ENCODE assay signal across 34 cellular contexts in genomic region chr13:91758724-91759123, GRCh38.
A peak's percentile ranks its signal among the peaks of the same experiment; 100 is the strongest.
DNase-seq lines count a peak whose midpoint lies in the region; ATAC-seq, FAIRE-seq and TF ChIP-seq lines count a peak whose summit lies in the region.
"Had no signal": no experiment of that assay in that cellular context is flagged by ENCODE, and none has a peak within 500 bp of the region (broad histone marks: within the 10 kb centered on the region; RNA-seq: fewer than 3 reads in every experiment).

No MANE protein-coding gene starts in this region.

- no peak overlapping the region for H3K18ac ChIP-seq in H1 (ENCODE audit: extremely low read depth, low read length)

- FAIRE-seq in K562 (lab: Jason Lieb, UNC) (no peak), H1 (lab: Jason Lieb, UNC) (no peak)
- FAIRE-seq: A204.1, A549, D721Med had no signal

- CTCF ChIA-PET in CD8-positive, alpha-beta T cell (lab: Charles Lee): no interaction called here
- CTCF ChIA-PET in K562 (lab: Yijun Ruan, JAX; ENCODE audit: low intra/inter-chr PET ratio): no interaction called here
- CTCF ChIA-PET in H1 (lab: Charles Lee; ENCODE audit: partially characterized antibody): interaction anchor here (1.0 kb wide), 1 partner anchor 19 kb away, joined by 3 read pairs; no protein-coding TSS in a partner anchor

- no peak overlapping the region for H3K14ac ChIP-seq in H1 (ENCODE audit: insufficient read length)

- no peak overlapping the region for H2BK20ac ChIP-seq in H1 (ENCODE audit: low read length)

- H3K27me3 ChIP-seq in CD8-positive, alpha-beta T cell (ENCODE audit: insufficient read depth, low read length): no peaks in the 10 kb centered on the region
- H3K27me3 ChIP-seq in K562 (ENCODE audit: control insufficient read depth in 2 of 2, insufficient read depth in 2 of 2, low read length in 2 of 2) (no peaks in the 10 kb centered on the region), H1 (replicated peaks in 1 of 4; ENCODE audit: control insufficient read depth in 3 of 4, extremely low read depth in 1 of 4, insufficient read depth in 3 of 4, low read length in 3 of 4) (no peaks in the 10 kb centered on the region)
- H3K27me3 ChIP-seq: BE2C; BLaER1; BLaER1 treated with 17β-estradiol and CSF1 and Interleukin-3, amounts not matched to agents 10 nM and 100 nM had no signal

- H3K9me3 Mint-ChIP-seq in CD8-positive, alpha-beta T cell: no peaks in the 10 kb centered on the region
- H3K9me3 Mint-ChIP-seq: CD4-positive, alpha-beta T cell had no signal

- H3K79me1 ChIP-seq in H1 (ENCODE audit: low read depth, low read length): no peaks in the 10 kb centered on the region

- no peak for TF ChIP-seq POLR2A in K562 (conservative IDR thresholded peaks at IDR 0.05)
- TF ChIP-seq POLR2A in H1 (IDR thresholded peaks at IDR 0.05; ENCODE audit: control extremely low read depth in 1 of 2, low read depth in 2 of 2, low read length in 2 of 2): no peak

- no peak overlapping the region for H3K27ac ChIP-seq in CD8-positive, alpha-beta T cell (ENCODE audit: low read depth, low read length)
- H3K27ac ChIP-seq in K562 (ENCODE audit: extremely low read depth, low read depth, low read length) (no peak overlapping the region), H1 (ENCODE audit: low read depth, low read length) (no peak overlapping the region)
- H3K27ac ChIP-seq: 22Rv1; A549; BLaER1; BLaER1 treated with 17β-estradiol and CSF1 and Interleukin-3, amounts not matched to agents 10 nM and 100 nM; C4-2B had no signal

- peak overlapping the region; percentile 14 for H3K27ac Mint-ChIP-seq in CD8-positive, alpha-beta T cell
- H3K27ac Mint-ChIP-seq: B cell; CD14-positive monocyte; CD4-positive, alpha-beta memory T cell; CD4-positive, alpha-beta T cell; CD4-positive, CD25-positive, alpha-beta regulatory T cell; CD8-positive, alpha-beta memory T cell had no signal

- POLR2A ChIA-PET in CD8-positive, alpha-beta T cell (lab: Charles Lee): no interaction called here
- POLR2A ChIA-PET in K562 (lab: Yijun Ruan, JAX) (interaction anchor here (1.0 kb wide), 1 partner anchor 43 kb away, joined by 3 read pairs; no protein-coding TSS in a partner anchor), H1 (lab: Charles Lee; ENCODE audit: partially characterized antibody) (no interaction called here)

- H2AFZ ChIP-seq in K562 (ENCODE audit: low read depth, low read length): no peak overlapping the region
- peak overlapping the region; percentile 8; the same call in 1 of the 2 replicates for H2AFZ ChIP-seq in H1 (ENCODE audit: low read length)

- no peak overlapping the region for H2BK120ac ChIP-seq in H1 (replicated peaks; ENCODE audit: low read depth, low read length)

- no peak overlapping the region for H3K4me2 ChIP-seq in K562 (ENCODE audit: insufficient read depth, low read length)
- no peak overlapping the region for H3K4me2 ChIP-seq in H1 (ENCODE audit: insufficient read depth in 1 of 2, low read depth in 2 of 2, low read length in 2 of 2)
- H3K4me2 ChIP-seq: A549; BLaER1; BLaER1 treated with 17β-estradiol and CSF1 and Interleukin-3, amounts not matched to agents 10 nM and 100 nM had no signal

- H3K9ac ChIP-seq in K562 (ENCODE audit: insufficient read depth in 1 of 2, low read depth in 2 of 2, low read length in 2 of 2) (no peak overlapping the region), H1 (replicated peaks in 1 of 4; ENCODE audit: extremely low read depth in 1 of 4, low read depth in 3 of 4, low read length in 3 of 4) (no peak overlapping the region)
- H3K9ac ChIP-seq: BLaER1; BLaER1 treated with 17β-estradiol and CSF1 and Interleukin-3, amounts not matched to agents 10 nM and 100 nM had no signal

- intact Hi-C loops in CD8-positive, alpha-beta T cell (cut with DNase I, micrococcal nuclease): no loop called here
- intact Hi-C loops in K562 (cut with micrococcal nuclease): no loop called here

- no peaks in the 10 kb centered on the region for H3K4me1 Mint-ChIP-seq in CD8-positive, alpha-beta T cell (ENCODE audit: low read depth)
- H3K4me1 Mint-ChIP-seq: B cell; CD14-positive monocyte; CD4-positive, alpha-beta memory T cell; CD4-positive, CD25-positive, alpha-beta regulatory T cell; CD8-positive, alpha-beta memory T cell had no signal

- ATAC-seq in CD8-positive, alpha-beta T cell: no peak
- ATAC-seq in K562 (no peak), HG03159 (IDR thresholded peaks at IDR 0.05; ENCODE audit: unreplicated experiment) (no peak), GM19463 (IDR thresholded peaks at IDR 0.05; ENCODE audit: unreplicated experiment) (no peak)
- ATAC-seq: A549 had no signal

- BruUV-seq in K562 (replicated peaks; lab: Mats Ljungman, UMichigan): no TSS peak

- no peak overlapping the region for H4K5ac ChIP-seq in H1 (ENCODE audit: insufficient read length, low read depth, low read length)

- H3K9me3 ChIP-seq in CD8-positive, alpha-beta T cell (ENCODE audit: low read length): no peaks in the 10 kb centered on the region
- H3K9me3 ChIP-seq in K562 (replicated peaks; ENCODE audit: control insufficient read depth, insufficient read depth, low read depth, low read length) (no peaks in the 10 kb centered on the region), H1 (ENCODE audit: insufficient read depth in 2 of 2, low read depth in 1 of 2, low read length in 1 of 2) (no peaks in the 10 kb centered on the region)
- H3K9me3 ChIP-seq: A549; BE2C; BLaER1; BLaER1 treated with 17β-estradiol and CSF1 and Interleukin-3, amounts not matched to agents 10 nM and 100 nM; Caco-2 had no signal

- no peak overlapping the region for H2BK15ac ChIP-seq in H1 (ENCODE audit: low read length)

- no peaks in the 10 kb centered on the region for H3K36me3 Mint-ChIP-seq in CD8-positive, alpha-beta T cell
- H3K36me3 Mint-ChIP-seq: CD14-positive monocyte; CD4-positive, alpha-beta memory T cell; CD4-positive, CD25-positive, alpha-beta regulatory T cell; CD8-positive, alpha-beta memory T cell had no signal

- TF ChIP-seq EP300 in K562 (IDR thresholded peaks at IDR 0.05; ENCODE audit: low read length) (no peak), H1 (IDR thresholded peaks at IDR 0.05; ENCODE audit: borderline replicate concordance in 1 of 2, low read depth in 2 of 2, low read length in 2 of 2) (no peak)

- no peak overlapping the region for H3K56ac ChIP-seq in H1 (replicated peaks; ENCODE audit: insufficient read length, low read depth, low read length)

- DNase-seq in CD8-positive, alpha-beta T cell: no peak
- no peak for DNase-seq in K562 (ENCODE audit: extremely low read depth in 1 of 4, low spot score in 3 of 4)
- DNase-seq in H1 (ENCODE audit: low read depth in 1 of 2, low spot score in 2 of 2): no peak
- DNase-seq in middle frontal gyrus (ENCODE audit: extremely low spot score, low spot score): no peak
- DNase-seq: 8988T; ACHN; AML-193; BE2C; C1 segment of cervical spinal cord; Caco-2; Calu3; CD4-positive, alpha-beta memory T cell; CD4-positive, alpha-beta T cell; CD4-positive, CD25-positive, alpha-beta regulatory T cell; CD8-positive, alpha-beta memory T cell; COR-L47; DMS 273 treated with DMSO at 0.1 percent for 48 hours; DMS153; DMS53; DMS79; DMS79 treated with DMSO at 0.1 percent for 48 hours; DND-41; EL had no signal

- H3K27me3 Mint-ChIP-seq in CD8-positive, alpha-beta T cell (ENCODE audit: low read depth): no peaks in the 10 kb centered on the region
- H3K27me3 Mint-ChIP-seq: B cell; CD4-positive, alpha-beta memory T cell; CD4-positive, alpha-beta T cell; CD4-positive, CD25-positive, alpha-beta regulatory T cell; CD8-positive, alpha-beta memory T cell had no signal

- in situ Hi-C loops in K562 (cut with MboI): no loop called here

- no peak overlapping the region for H4K8ac ChIP-seq in H1 (ENCODE audit: extremely low read depth, insufficient read depth, low read length)

- no peak for TF ChIP-seq CTCF in CD8-positive, alpha-beta T cell (IDR thresholded peaks at IDR 0.05)
- no peak for TF ChIP-seq CTCF in K562 (IDR thresholded peaks at IDR 0.05 in 2 of 3, conservative IDR thresholded peaks at IDR 0.05 in 1 of 3; ENCODE audit: insufficient read depth in 2 of 3, low read depth in 1 of 3, low read length in 3 of 3)
- no peak for TF ChIP-seq CTCF in H1 (IDR thresholded peaks at IDR 0.05; ENCODE audit: control extremely low read depth in 1 of 3, insufficient read depth in 1 of 3, low read depth in 1 of 3, low read length in 3 of 3)

- no peak overlapping the region for H2AK5ac ChIP-seq in H1 (ENCODE audit: low read depth, low read length)

- H3K79me2 ChIP-seq in K562 (ENCODE audit: control insufficient read depth, insufficient read depth, low read length): no peaks in the 10 kb centered on the region
- no peaks in the 10 kb centered on the region for H3K79me2 ChIP-seq in H1 (ENCODE audit: control insufficient read depth in 1 of 2, insufficient read depth in 2 of 2, low read length in 2 of 2)

- H3K36me3 ChIP-seq in CD8-positive, alpha-beta T cell (ENCODE audit: insufficient read depth, low read length): no peaks in the 10 kb centered on the region
- H3K36me3 ChIP-seq in K562 (ENCODE audit: control insufficient read depth, insufficient read depth, low read length) (no peaks in the 10 kb centered on the region), H1 (ENCODE audit: control insufficient read depth in 2 of 4, insufficient read depth in 4 of 4, low read length in 3 of 4) (no peaks in the 10 kb centered on the region)
- H3K36me3 ChIP-seq: BE2C; BLaER1; BLaER1 treated with 17β-estradiol and CSF1 and Interleukin-3, amounts not matched to agents 10 nM and 100 nM had no signal

- no peak overlapping the region for H3K4me3 ChIP-seq in CD8-positive, alpha-beta T cell (ENCODE audit: low read depth, low read length)
- H3K4me3 ChIP-seq in K562 (no peak overlapping the region), H1 (ENCODE audit: extremely low read depth in 1 of 4, insufficient read depth in 2 of 4, low read depth in 3 of 4, low read length in 4 of 4) (no peak overlapping the region)
- H3K4me3 ChIP-seq: A549; BLaER1; BLaER1 treated with 17β-estradiol and CSF1 and Interleukin-3, amounts not matched to agents 10 nM and 100 nM had no signal

- TF ChIP-seq RAD21 in K562 (CRISPR knock-in tag; conservative IDR thresholded peaks at IDR 0.05 in 1 of 2, IDR thresholded peaks at IDR 0.05 in 1 of 2) (no peak), H1 (IDR thresholded peaks at IDR 0.05 in 1 of 2, conservative IDR thresholded peaks at IDR 0.05 in 1 of 2; ENCODE audit: low read depth in 2 of 2, low read length in 2 of 2) (no peak)

- no peak overlapping the region for H2BK5ac ChIP-seq in H1 (ENCODE audit: low read depth, low read length)

- 2% methylated on average over 1 of the region's 1 CpG for WGBS in K562 (ENCODE audit: insufficient coverage, low coverage, missing lambda C conversion rate)
- 89% methylated on average over 1 of the region's 1 CpG; no CpG with 5 or more reads in 1 of the 2 experiments for WGBS in H1 (ENCODE audit: extremely low coverage in 1 of 2, insufficient coverage in 1 of 2, insufficient read length in 1 of 2, insufficient replicate concordance in 2 of 2, low coverage in 1 of 2, low lambda C conversion rate in 2 of 2, missing lambda C conversion rate in 1 of 2), 2 experiments

- no peak overlapping the region for H4K91ac ChIP-seq in H1 (replicated peaks; ENCODE audit: insufficient read length, low read length)

- H3K4me3 Mint-ChIP-seq in CD8-positive, alpha-beta T cell: no peak overlapping the region
- H3K4me3 Mint-ChIP-seq: B cell; CD14-positive monocyte; CD4-positive, alpha-beta memory T cell; CD4-positive, alpha-beta T cell; CD4-positive, CD25-positive, alpha-beta regulatory T cell; CD8-positive, alpha-beta memory T cell had no signal

- H3K23me2 ChIP-seq in H1 (ENCODE audit: low read depth, low read length): no peaks in the 10 kb centered on the region

- no peaks in the 10 kb centered on the region for H3K4me1 ChIP-seq in CD8-positive, alpha-beta T cell (ENCODE audit: insufficient read depth, low read length)
- H3K4me1 ChIP-seq in K562 (replicated peaks in 1 of 2; ENCODE audit: control insufficient read depth in 2 of 2, insufficient read depth in 2 of 2, low read length in 2 of 2): no peaks in the 10 kb centered on the region
- H3K4me1 ChIP-seq in H1 (replicated peaks in 1 of 4; ENCODE audit: control insufficient read depth in 3 of 4, insufficient read depth in 4 of 4, low read length in 3 of 4): no peaks in the 10 kb centered on the region
- H3K4me1 ChIP-seq: A549; BE2C; BLaER1; BLaER1 treated with 17β-estradiol and CSF1 and Interleukin-3, amounts not matched to agents 10 nM and 100 nM had no signal

- H3K23ac ChIP-seq in H1 (ENCODE audit: insufficient read length): no peak overlapping the region

- no peaks in the 10 kb centered on the region for H3K9me1 ChIP-seq in K562 (ENCODE audit: control insufficient read depth, insufficient read depth, low read length)

- H4K20me1 ChIP-seq in K562 (replicated peaks; ENCODE audit: control insufficient read depth, insufficient read depth, low read length) (no peaks in the 10 kb centered on the region), H1 (replicated peaks in 1 of 2; ENCODE audit: control insufficient read depth in 1 of 2, insufficient read depth in 2 of 2, low read length in 2 of 2) (no peaks in the 10 kb centered on the region)
- H4K20me1 ChIP-seq: BLaER1; BLaER1 treated with 17β-estradiol and CSF1 and Interleukin-3, amounts not matched to agents 10 nM and 100 nM had no signal

- 0 out of 2 replicates have a peak overlapping the region, but pooled peaks have one; percentile 27 for H2BK12ac ChIP-seq in H1 (ENCODE audit: low read depth, low read length)

- H3K4ac ChIP-seq in H1 (replicated peaks; ENCODE audit: insufficient read length, low read depth, low read length): no peak overlapping the region
